In genomic region chr5:115545065-115545882, GRCh38 we compare ENCODE assay signal across 8 cellular contexts. TPM values are rescaled to one million over a fixed set of nuclear protein-coding genes. Genes with fewer than 3 reads are reported as not detected.
DNase-seq lines count a peak whose midpoint lies in the region; ATAC-seq, FAIRE-seq and TF ChIP-seq lines count a peak whose summit lies in the region.

No MANE protein-coding gene starts in this region.

- no peak for TF ChIP-seq POLR2A in GM12891 (IDR thresholded peaks at IDR 0.05; ENCODE audit: low read depth, low read length)

- H3K36me3 ChIP-seq in muscle layer of colon (ENCODE audit: insufficient read depth, low read length) = peaks cover 1% of the 10 kb centered on the region

- peaks cover 17% of the 10 kb centered on the region for H3K4me1 ChIP-seq in muscle layer of colon (ENCODE audit: insufficient read depth, low read length)

- no peak overlapping the region for H3K9ac ChIP-seq in muscle layer of colon (ENCODE audit: low read length)

- in situ Hi-C loops in Caki2 (cut with HindIII; ENCODE audit: low pct_unique_long_range_greater_than_20kb, low sequenced_read_pairs) = no loop called here
- in situ Hi-C loops in astrocyte of the cerebellum (cut with HindIII; ENCODE audit: low sequenced_read_pairs) = no loop called here

- peak; percentile 1 for ATAC-seq in HG03457 (IDR thresholded peaks at IDR 0.05; ENCODE audit: unreplicated experiment)
- no peak for ATAC-seq in HG02970 (IDR thresholded peaks at IDR 0.05; ENCODE audit: low FRiP score, unreplicated experiment)

- peak; percentile 79 for DNase-seq in Caki2 (ENCODE audit: low read depth)
- no peak for DNase-seq in astrocyte of the cerebellum (ENCODE audit: low read depth)
- DNase-seq in stimulated activated naive CD4-positive, alpha-beta T cell (lab: John Stamatoyannopoulos, UW) = no peak
- no peak for DNase-seq in GM12891 (ENCODE audit: insufficient read length, low spot score)
- no peak for DNase-seq in GM10266 (ENCODE audit: extremely low spot score)

- no peak for FAIRE-seq in GM12891 (lab: Jason Lieb, UNC)

- H3K27me3 ChIP-seq in muscle layer of colon (ENCODE audit: control insufficient read depth in 1 of 2, insufficient read depth in 2 of 2, low read length in 2 of 2) = no peaks in the 10 kb centered on the region

- TF ChIP-seq CTCF in astrocyte of the cerebellum (IDR thresholded peaks at IDR 0.05; ENCODE audit: low read depth, low read length, missing control alignments) (no peak), GM10266 (IDR thresholded peaks at IDR 0.05; ENCODE audit: control insufficient read depth, insufficient read depth, low read depth, missing control alignments) (no peak)

- peak overlapping the region; percentile 21 for H3K4me3 ChIP-seq in astrocyte of the cerebellum (ENCODE audit: low read depth, low read length)
- peak overlapping the region; percentile 28 to 48 for H3K4me3 ChIP-seq in muscle layer of colon (ENCODE audit: low read depth in 1 of 2, low read length in 2 of 2)

- no peaks in the 10 kb centered on the region for H3K9me3 ChIP-seq in muscle layer of colon (ENCODE audit: low read length)

- H3K27ac ChIP-seq in muscle layer of colon (ENCODE audit: low read depth, low read length) = peak overlapping the region; percentile 59

TF ChIP-seq in GM12891, 5 proteins besides CTCF, POLR2A, EP300 and RAD21:
- TF ChIP-seq POU2F2 (IDR thresholded peaks at IDR 0.05; ENCODE audit: low read depth, low read length) (no peak), POLR2AphosphoS5 (IDR thresholded peaks at IDR 0.05; ENCODE audit: low read depth, low read length) (no peak), TAF1 (IDR thresholded peaks at IDR 0.05; ENCODE audit: low read depth, low read length) (no peak), SPI1 (IDR thresholded peaks at IDR 0.05; ENCODE audit: low read depth, low read length) (no peak), PAX5 (IDR thresholded peaks at IDR 0.05; ENCODE audit: insufficient read depth, low read length, severe bottlenecking) (no peak)

RNA-seq across cellular contexts. Expression of gene FEM1C, which starts 0.7 kb away (rescaled TPM):
- total RNA-seq in Caki2 (2014; rRNA removed; shearing (Covaris generic); ENCODE audit: low replicate concordance) = 5.2 and 7.1 TPM in 2 replicates
- 6.6 TPM for polyA plus RNA-seq in GM12891 (2012; ENCODE audit: low read depth, missing spikeins)

RNA-seq across cellular contexts. Expression of gene TICAM2, which starts 57.0 kb away (rescaled TPM):
- total RNA-seq in Caki2 (2014; rRNA removed; shearing (Covaris generic); ENCODE audit: low replicate concordance) = 0.72 TPM in 1 of 2 replicates, not detected in the other
- 4.2 TPM for polyA plus RNA-seq in GM12891 (2012; ENCODE audit: low read depth, missing spikeins)
